8 cellular contexts compared by ENCODE assay signal in genomic region chr3:107599755-107600122, GRCh38.
DNase-seq lines count a peak whose midpoint lies in the region; ATAC-seq and TF ChIP-seq lines count a peak whose summit lies in the region.

No MANE protein-coding gene starts in this region.

- H3K27ac ChIP-seq in HL-60 (replicated peaks) = peak overlapping the region; percentile 48
- H3K27ac ChIP-seq in naive thymus-derived CD4-positive, alpha-beta T cell (ENCODE audit: low read depth, low read length) = peak overlapping the region; percentile 76

- ATAC-seq in naive thymus-derived CD4-positive, alpha-beta T cell = no peak
- no peak for ATAC-seq in HG03175 (IDR thresholded peaks at IDR 0.05; ENCODE audit: unreplicated experiment)

- H3K4me3 ChIP-seq in AG10803 (ENCODE audit: low read length) (peak overlapping the region; percentile 58), HL-60 (replicated peaks; ENCODE audit: insufficient read depth, low read length) (peak overlapping the region; percentile 30)
- peak overlapping the region; percentile 56 for H3K4me3 ChIP-seq in naive thymus-derived CD4-positive, alpha-beta T cell (ENCODE audit: low read length)

- peaks cover 49% of the 10 kb centered on the region for H3K4me1 Mint-ChIP-seq in chondrocyte (ENCODE audit: low read depth)
- H3K4me1 Mint-ChIP-seq in naive thymus-derived CD4-positive, alpha-beta T cell = peaks cover 44 to 82% (median 74%) of the 10 kb centered on the region in 7 donors

- intact Hi-C loops in naive thymus-derived CD4-positive, alpha-beta T cell (cut with micrococcal nuclease) = loop anchor here (1.0 to 10.0 kb wide), 5 partner anchors 17 to 1003 kb away; partner anchors contain the start of genes BBX (in 2 of the 2), CIP2A (in 1 of the 2) and DZIP3 (in 1 of the 2)

- DNase-seq in AG10803 (ENCODE audit: low read depth) (no peak), HL-60 (ENCODE audit: low read depth in 1 of 2, low spot score in 1 of 2) (no peak), chondrocyte (ENCODE audit: low spot score) (no peak), superior temporal gyrus (ENCODE audit: extremely low spot score) (no peak), GM19240 (ENCODE audit: insufficient read length, low spot score) (no peak)
- peak in 1 of 9 donors; percentile 9 for DNase-seq in naive thymus-derived CD4-positive, alpha-beta T cell
- DNase-seq in activated CD8-positive, alpha-beta memory T cell treated with anti-CD3 and anti-CD28 coated beads, Interleukin-2, amount 50 U/mL, for 4 hours = no peak

- H3K9me3 Mint-ChIP-seq in chondrocyte (ENCODE audit: low read depth) = peaks cover 2% of the 10 kb centered on the region
- H3K9me3 Mint-ChIP-seq in naive thymus-derived CD4-positive, alpha-beta T cell = no peaks in the 10 kb centered on the region

- no peaks in the 10 kb centered on the region for H3K27me3 ChIP-seq in HL-60 (ENCODE audit: insufficient read depth, poor library complexity, severe bottlenecking)
- H3K27me3 ChIP-seq in naive thymus-derived CD4-positive, alpha-beta T cell (ENCODE audit: control insufficient read depth in 2 of 2, insufficient read depth in 2 of 2, low read length in 2 of 2) = no peaks in the 10 kb centered on the region

- peak overlapping the region; percentile 74 for H3K4me3 Mint-ChIP-seq in chondrocyte (ENCODE audit: unreplicated experiment)
- H3K4me3 Mint-ChIP-seq in naive thymus-derived CD4-positive, alpha-beta T cell = peak overlapping the region; percentile 79 to 91 (median 86)

- H3K4me1 ChIP-seq in naive thymus-derived CD4-positive, alpha-beta T cell (ENCODE audit: control insufficient read depth in 2 of 2, insufficient read depth in 2 of 2, low read length in 2 of 2) = peaks cover 24 to 40% of the 10 kb centered on the region in 2 donors

- CTCF ChIA-PET in naive thymus-derived CD4-positive, alpha-beta T cell (lab: Charles Lee) = no interaction called here

- POLR2A ChIA-PET in naive thymus-derived CD4-positive, alpha-beta T cell (lab: Charles Lee) = interaction anchor here (0.7 to 1.1 kb wide), 5 partner anchors 74 to 1220 kb away, joined by 3 to 6 read pairs (median 4); no protein-coding TSS in a partner anchor

- H3K36me3 ChIP-seq in naive thymus-derived CD4-positive, alpha-beta T cell (ENCODE audit: control insufficient read depth in 2 of 3, insufficient read depth in 3 of 3, low read length in 3 of 3) = no peaks in the 10 kb centered on the region

- H3K36me3 Mint-ChIP-seq in chondrocyte (ENCODE audit: low read depth) = peaks cover 1% of the 10 kb centered on the region
- peaks cover 0 to 13% (median 5%) of the 10 kb centered on the region in 5 donors for H3K36me3 Mint-ChIP-seq in naive thymus-derived CD4-positive, alpha-beta T cell

- TF ChIP-seq CTCF in AG10803 (conservative IDR thresholded peaks at IDR 0.05; ENCODE audit: low read length) (no peak), HL-60 (IDR thresholded peaks at IDR 0.05; ENCODE audit: insufficient read depth, low read length) (no peak), chondrocyte (IDR thresholded peaks at IDR 0.05) (no peak)

- H3K27me3 Mint-ChIP-seq in chondrocyte (ENCODE audit: low read depth) = no peaks in the 10 kb centered on the region
- H3K27me3 Mint-ChIP-seq in naive thymus-derived CD4-positive, alpha-beta T cell = no peaks in the 10 kb centered on the region

- H3K9me3 ChIP-seq in naive thymus-derived CD4-positive, alpha-beta T cell (ENCODE audit: control insufficient read depth in 2 of 3, low read length in 3 of 3) = no peaks in the 10 kb centered on the region

- H3K27ac Mint-ChIP-seq in chondrocyte (ENCODE audit: unreplicated experiment) = peak overlapping the region; percentile 95
- peak overlapping the region; percentile 80 to 90 (median 87) for H3K27ac Mint-ChIP-seq in naive thymus-derived CD4-positive, alpha-beta T cell
